Comparison of ENCODE assay signal across 1 cellular context in the genomic region with DNA sequence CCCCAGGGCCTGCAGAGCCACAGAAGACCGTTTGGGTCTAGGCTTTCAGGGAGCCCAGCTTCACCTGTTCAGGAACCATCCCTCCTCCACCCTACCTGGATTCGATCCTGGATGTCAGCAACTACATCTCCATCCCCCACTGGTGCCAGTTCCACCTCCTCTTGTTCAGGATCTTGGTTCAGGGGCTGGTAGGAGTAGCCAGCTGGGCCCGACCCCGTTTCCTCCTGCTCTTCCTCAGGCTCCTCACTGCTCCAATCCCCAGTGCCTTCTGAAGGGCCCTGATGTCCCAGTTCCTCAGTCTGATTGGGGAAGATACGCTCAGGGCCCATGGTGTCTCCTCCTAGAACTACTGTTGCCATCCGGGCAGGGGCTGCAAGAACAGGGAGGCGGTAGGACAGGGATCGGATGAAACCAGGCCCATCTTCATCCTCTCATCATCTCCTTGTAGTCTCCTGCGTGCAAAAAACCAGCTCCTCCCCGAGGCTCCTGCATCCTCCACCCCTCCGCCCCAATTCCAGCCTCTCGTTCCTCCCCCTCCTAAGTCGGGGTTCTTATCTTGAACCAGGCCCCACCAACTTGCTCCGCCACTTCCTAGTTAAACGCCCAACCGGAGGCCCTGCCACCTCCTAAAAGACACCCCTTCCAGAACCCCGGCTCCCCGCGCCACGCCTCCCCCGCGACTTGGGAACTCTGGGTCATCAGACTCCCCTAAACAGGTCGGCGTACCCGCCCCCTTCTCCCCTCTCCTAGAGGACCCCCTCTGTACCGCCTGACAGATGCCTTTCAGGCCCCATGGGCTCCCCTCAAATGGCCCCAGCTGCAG.
TF ChIP-seq lines count a peak whose summit lies in the region.

No MANE protein-coding gene starts in this region.

TF ChIP-seq in HCT116, 20 proteins besides CTCF, POLR2A, EP300 and RAD21 (continued from another document):
- TF ChIP-seq, protein P1, sequence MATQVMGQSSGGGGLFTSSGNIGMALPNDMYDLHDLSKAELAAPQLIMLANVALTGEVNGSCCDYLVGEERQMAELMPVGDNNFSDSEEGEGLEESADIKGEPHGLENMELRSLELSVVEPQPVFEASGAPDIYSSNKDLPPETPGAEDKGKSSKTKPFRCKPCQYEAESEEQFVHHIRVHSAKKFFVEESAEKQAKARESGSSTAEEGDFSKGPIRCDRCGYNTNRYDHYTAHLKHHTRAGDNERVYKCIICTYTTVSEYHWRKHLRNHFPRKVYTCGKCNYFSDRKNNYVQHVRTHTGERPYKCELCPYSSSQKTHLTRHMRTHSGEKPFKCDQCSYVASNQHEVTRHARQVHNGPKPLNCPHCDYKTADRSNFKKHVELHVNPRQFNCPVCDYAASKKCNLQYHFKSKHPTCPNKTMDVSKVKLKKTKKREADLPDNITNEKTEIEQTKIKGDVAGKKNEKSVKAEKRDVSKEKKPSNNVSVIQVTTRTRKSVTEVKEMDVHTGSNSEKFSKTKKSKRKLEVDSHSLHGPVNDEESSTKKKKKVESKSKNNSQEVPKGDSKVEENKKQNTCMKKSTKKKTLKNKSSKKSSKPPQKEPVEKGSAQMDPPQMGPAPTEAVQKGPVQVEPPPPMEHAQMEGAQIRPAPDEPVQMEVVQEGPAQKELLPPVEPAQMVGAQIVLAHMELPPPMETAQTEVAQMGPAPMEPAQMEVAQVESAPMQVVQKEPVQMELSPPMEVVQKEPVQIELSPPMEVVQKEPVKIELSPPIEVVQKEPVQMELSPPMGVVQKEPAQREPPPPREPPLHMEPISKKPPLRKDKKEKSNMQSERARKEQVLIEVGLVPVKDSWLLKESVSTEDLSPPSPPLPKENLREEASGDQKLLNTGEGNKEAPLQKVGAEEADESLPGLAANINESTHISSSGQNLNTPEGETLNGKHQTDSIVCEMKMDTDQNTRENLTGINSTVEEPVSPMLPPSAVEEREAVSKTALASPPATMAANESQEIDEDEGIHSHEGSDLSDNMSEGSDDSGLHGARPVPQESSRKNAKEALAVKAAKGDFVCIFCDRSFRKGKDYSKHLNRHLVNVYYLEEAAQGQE (IDR thresholded peaks at IDR 0.05; ENCODE audit: low read depth), result no peak
